In the genomic region with DNA sequence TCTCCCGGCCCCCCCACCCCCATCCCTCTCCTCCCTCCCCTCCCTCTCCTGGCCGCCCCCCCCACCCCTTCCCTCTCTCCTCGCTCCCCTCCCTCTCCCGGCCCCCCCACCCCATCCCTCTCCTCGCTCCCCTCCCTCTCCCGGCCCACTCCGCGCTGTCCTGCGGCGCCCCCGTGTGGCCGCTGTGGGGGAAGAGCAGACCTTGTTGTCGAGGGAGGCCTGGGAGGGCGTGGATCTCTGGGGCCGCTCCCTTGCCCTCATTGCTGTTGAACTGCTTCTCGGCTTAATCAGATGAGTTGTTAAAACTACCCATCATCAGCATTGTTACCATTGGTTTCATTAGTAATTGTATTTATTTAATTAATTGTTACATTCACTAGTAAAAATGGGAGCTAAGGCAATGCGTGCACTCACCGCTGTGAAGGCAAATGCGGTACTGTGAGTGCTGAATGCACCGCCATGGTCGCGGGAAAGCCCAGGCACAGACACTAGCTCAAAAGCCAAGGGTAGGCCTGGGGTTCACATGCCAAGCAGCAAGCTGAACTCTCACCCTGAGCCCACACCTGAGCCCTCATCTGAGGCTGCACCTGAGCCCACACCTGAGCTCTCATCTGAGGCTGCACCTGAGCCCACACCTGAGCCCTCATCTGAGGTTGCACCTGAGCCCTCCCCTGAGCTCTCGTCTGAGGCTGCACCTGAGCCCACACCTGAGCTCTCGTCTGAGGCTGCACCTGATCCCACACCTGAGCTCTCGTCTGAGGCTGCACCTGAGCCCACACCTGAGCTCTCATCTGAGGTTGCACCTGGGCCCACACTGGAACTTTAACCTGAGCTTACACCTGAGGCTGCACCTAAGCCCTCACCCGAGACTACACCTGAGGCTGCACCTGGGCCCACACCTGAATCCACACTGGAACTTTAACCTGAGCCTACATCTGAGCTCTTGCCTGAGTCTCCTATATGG, we compare ENCODE assay signal across 9 cellular contexts. TPM values are rescaled to one million over a fixed set of nuclear protein-coding genes. Genes with fewer than 3 reads are reported as not detected.
A peak's percentile ranks its signal among the peaks of the same experiment; 100 is the strongest.
DNase-seq lines count a peak whose midpoint lies in the region; ATAC-seq and TF ChIP-seq lines count a peak whose summit lies in the region.
"Had no signal": no experiment of that assay in that cellular context is flagged by ENCODE, and none has a peak within 500 bp of the region (broad histone marks: within the 10 kb centered on the region; RNA-seq: fewer than 3 reads in every experiment).

No MANE protein-coding gene starts in this region.

- H3K27ac ChIP-seq in coronary artery = no peak overlapping the region

- peaks cover 7% of the 10 kb centered on the region for H3K9me3 Mint-ChIP-seq in stimulated activated memory B cell treated with anti-CD40 and anti-IgM and Interleukin-4, amounts not matched to agents 10 μg/mL and 1 μg/mL and 100 μg/mL, for 72 hours

- no peak overlapping the region for H3K4me3 ChIP-seq in coronary artery

- no peak overlapping the region for H3K4me3 Mint-ChIP-seq in stimulated activated memory B cell treated with anti-CD40 and anti-IgM and Interleukin-4, amounts not matched to agents 10 μg/mL and 1 μg/mL and 100 μg/mL, for 72 hours

- in situ Hi-C loops in GM13977 (cut with MboI; ENCODE audit: low pct_unique_long_range_greater_than_20kb, low sequenced_read_pairs, unreplicated experiment) = no loop called here

- peaks cover 34% of the 10 kb centered on the region for H3K4me1 Mint-ChIP-seq in stimulated activated memory B cell treated with anti-CD40 and anti-IgM and Interleukin-4, amounts not matched to agents 10 μg/mL and 1 μg/mL and 100 μg/mL, for 72 hours

- no peak overlapping the region for H3K27ac Mint-ChIP-seq in stimulated activated memory B cell treated with anti-CD40 and anti-IgM and Interleukin-4, amounts not matched to agents 10 μg/mL and 1 μg/mL and 100 μg/mL, for 72 hours

- ATAC-seq in stimulated activated memory B cell treated with anti-CD40 and anti-IgM and Interleukin-4, amounts not matched to agents 10 μg/mL and 1 μg/mL and 100 μg/mL, for 72 hours = no peak

- H3K27me3 Mint-ChIP-seq in stimulated activated memory B cell treated with anti-CD40 and anti-IgM and Interleukin-4, amounts not matched to agents 10 μg/mL and 1 μg/mL and 100 μg/mL, for 72 hours = peaks cover 10% of the 10 kb centered on the region

- peak; percentile 55 for DNase-seq in A172 (ENCODE audit: low spot score)
- peak; percentile 82 for DNase-seq in GM13977 (ENCODE audit: low spot score)
- peak; percentile 38 for DNase-seq in NCI-H526 treated with DMSO at 0.1 percent for 48 hours (lab: John Stamatoyannopoulos, UW)
- peak; percentile 71 for DNase-seq in activated CD4-positive, alpha-beta T cell treated with anti-CD3 and anti-CD28 coated beads, Interleukin-2, amount 50 U/mL, for 1 hour
- DNase-seq in coronary artery (ENCODE audit: low spot score) = no peak
- DNase-seq in lung microvascular endothelial cell (ENCODE audit: low read depth in 2 of 2) = peak; percentile 70 to 85
- peak; percentile 42 to 50 for DNase-seq in stimulated activated CD8-positive, alpha-beta memory T cell treated with anti-CD3 and anti-CD28 coated beads, Interleukin-4, amount 100 ng/mL, for 1 hour (ENCODE audit: low read depth in 2 of 2, low spot score in 1 of 2)

- TF ChIP-seq CTCF in GM13977 (IDR thresholded peaks at IDR 0.05; ENCODE audit: extremely low read depth, insufficient read depth, missing control alignments) (peak; percentile 96), coronary artery (IDR thresholded peaks at IDR 0.05) (peak; percentile 50)

- no peaks in the 10 kb centered on the region for H3K36me3 Mint-ChIP-seq in stimulated activated memory B cell treated with anti-CD40 and anti-IgM and Interleukin-4, amounts not matched to agents 10 μg/mL and 1 μg/mL and 100 μg/mL, for 72 hours

RNA-seq across cellular contexts. Expression of a gene that starts 8.8 kb away (rescaled TPM):
- total RNA-seq in A172 (2014; rRNA removed; shearing (Covaris generic)) = not detected in 2 replicates
- not detected in 2 replicates for total RNA-seq in lung microvascular endothelial cell
- total RNA-seq: skeletal muscle tissue had no signal

RNA-seq across cellular contexts. Expression of a gene that starts 19.6 kb away (rescaled TPM):
- 0.10 TPM in 1 of 2 replicates, not detected in the other for total RNA-seq in A172 (2014; rRNA removed; shearing (Covaris generic))
- not detected in 2 replicates for total RNA-seq in lung microvascular endothelial cell
- total RNA-seq: skeletal muscle tissue had no signal
